8 cellular contexts compared by ENCODE assay signal in genomic region chr1:120121830-120122559, GRCh38. TPM values are rescaled to one million over a fixed set of nuclear protein-coding genes. Genes with fewer than 3 reads are reported as not detected.
DNase-seq lines count a peak whose midpoint lies in the region; ATAC-seq lines count a peak whose summit lies in the region.
"Not testable (repeated sequence)": the region's sequence is repeated elsewhere in the genome, so short reads cannot be mapped to it uniquely, and the experiment has no call there.

No MANE protein-coding gene starts in this region.

- H3K27ac Mint-ChIP-seq in activated CD4-positive, alpha-beta memory T cell treated with anti-CD3 and anti-CD28 coated beads, Interleukin-2, amount 10 ng/mL, durations not matched to agents 7 days and 5 days = peak overlapping the region; percentile 68
- H3K27ac Mint-ChIP-seq in immature natural killer cell = peak overlapping the region; percentile 59 to 91 (median 80)

- peaks cover 22% of the 10 kb centered on the region for H3K4me1 Mint-ChIP-seq in activated CD4-positive, alpha-beta memory T cell treated with anti-CD3 and anti-CD28 coated beads, Interleukin-2, amount 10 ng/mL, durations not matched to agents 7 days and 5 days
- peaks cover 15 to 18% of the 10 kb centered on the region in 2 donors for H3K4me1 Mint-ChIP-seq in immature natural killer cell

- CTCF ChIA-PET in activated CD4-positive, alpha-beta memory T cell treated with anti-CD3 and anti-CD28 coated beads, Interleukin-2, amount 10 ng/mL, durations not matched to agents 7 days and 5 days (lab: Charles Lee) = not testable (repeated sequence)

- ATAC-seq in GM18873 (IDR thresholded peaks at IDR 0.05; ENCODE audit: low FRiP score, unreplicated experiment) (peak; percentile 67), GM21423 (IDR thresholded peaks at IDR 0.05; ENCODE audit: unreplicated experiment) (peak; percentile 76), HG02870 (IDR thresholded peaks at IDR 0.05; ENCODE audit: unreplicated experiment) (peak; percentile 68), HG03342 (IDR thresholded peaks at IDR 0.05; ENCODE audit: unreplicated experiment) (peak; percentile 75)

- peak; percentile 48 for DNase-seq in CD1c-positive myeloid dendritic cell (ENCODE audit: extremely low spot score)
- peak; percentile 62 for DNase-seq in MV-4-11 (lab: John Stamatoyannopoulos, UW)
- not testable (repeated sequence) for DNase-seq in activated CD4-positive, alpha-beta memory T cell treated with anti-CD3 and anti-CD28 coated beads, Interleukin-2, amount 10 ng/mL, durations not matched to agents 7 days and 5 days; immature natural killer cell

- H3K9me3 Mint-ChIP-seq in activated CD4-positive, alpha-beta memory T cell treated with anti-CD3 and anti-CD28 coated beads, Interleukin-2, amount 10 ng/mL, durations not matched to agents 7 days and 5 days; immature natural killer cell: not testable (repeated sequence)

- H3K27me3 Mint-ChIP-seq in activated CD4-positive, alpha-beta memory T cell treated with anti-CD3 and anti-CD28 coated beads, Interleukin-2, amount 10 ng/mL, durations not matched to agents 7 days and 5 days; immature natural killer cell (ENCODE audit: low read depth in 3 of 3): not testable (repeated sequence)

- H3K4me3 Mint-ChIP-seq in activated CD4-positive, alpha-beta memory T cell treated with anti-CD3 and anti-CD28 coated beads, Interleukin-2, amount 10 ng/mL, durations not matched to agents 7 days and 5 days = peak overlapping the region; percentile 46
- peak overlapping the region; percentile 55 to 76 (median 73) for H3K4me3 Mint-ChIP-seq in immature natural killer cell

- POLR2A ChIA-PET in activated CD4-positive, alpha-beta memory T cell treated with anti-CD3 and anti-CD28 coated beads, Interleukin-2, amount 10 ng/mL, durations not matched to agents 7 days and 5 days (lab: Charles Lee) = not testable (repeated sequence)

- H3K36me3 Mint-ChIP-seq in activated CD4-positive, alpha-beta memory T cell treated with anti-CD3 and anti-CD28 coated beads, Interleukin-2, amount 10 ng/mL, durations not matched to agents 7 days and 5 days (ENCODE audit: low read depth); immature natural killer cell: not testable (repeated sequence)

RNA-seq across cellular contexts. Expression of gene NOTCH2, which starts 52.5 kb away (rescaled TPM):
- total RNA-seq in activated CD4-positive, alpha-beta memory T cell treated with anti-CD3 and anti-CD28 coated beads, Interleukin-2, amount 10 ng/mL, durations not matched to agents 7 days and 5 days = 10 to 100 TPM; 81.9 to 88.7 TPM
- polyA plus RNA-seq in immature natural killer cell = 10 to 100 TPM; 11.6 to 38.1 (median 16.7) TPM

RNA-seq across cellular contexts. Expression of gene SEC22B, which starts 54.3 kb away (rescaled TPM):
- 10 to 100 TPM; 23.1 TPM for total RNA-seq in activated CD4-positive, alpha-beta memory T cell treated with anti-CD3 and anti-CD28 coated beads, Interleukin-2, amount 10 ng/mL, durations not matched to agents 7 days and 5 days
- polyA plus RNA-seq in immature natural killer cell = 10 to 100 TPM; 16.9 to 24.3 (median 20.8) TPM
